16 cellular contexts compared by ENCODE assay signal in the genomic region with DNA sequence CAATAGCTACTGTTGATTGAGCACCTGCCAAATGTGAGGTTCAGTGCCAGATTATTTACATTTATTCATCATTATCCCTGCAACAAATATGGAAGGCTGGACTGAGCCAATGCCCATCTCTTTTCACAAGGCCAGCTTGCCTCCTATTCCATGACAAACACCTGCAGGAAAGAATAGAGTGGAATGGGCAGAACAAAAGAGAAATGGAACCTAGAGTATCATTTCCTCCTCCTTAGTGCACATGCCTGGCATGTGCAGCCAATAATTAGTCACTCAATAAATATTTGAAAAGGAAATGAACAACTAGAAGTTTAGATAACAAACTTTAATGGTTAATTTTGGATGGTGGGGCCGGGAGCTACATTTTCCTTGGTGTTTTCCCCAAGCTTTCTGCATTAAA.
"Had no signal": no experiment of that assay in that cellular context is flagged by ENCODE, and none has a peak within 500 bp of the region (broad histone marks: within the 10 kb centered on the region; RNA-seq: fewer than 3 reads in every experiment).

No MANE protein-coding gene starts in this region.

- H3K4me3 Mint-ChIP-seq: activated CD4-positive, alpha-beta T cell treated with anti-CD3 and anti-CD28 coated beads, Interleukin-2, amount 10 ng/mL, durations not matched to agents 24 days and 14 days; activated CD8-positive, alpha-beta T cell treated with anti-CD3 and anti-CD28 coated beads, Interleukin-2, amount 10 ng/mL, durations not matched to agents 7 days and 5 days; activated T-cell treated with anti-CD3 and anti-CD28 coated beads, Interleukin-2, amount 50 U/mL, for 72 hours; naive thymus-derived CD8-positive, alpha-beta T cell had no signal

- ATAC-seq: activated CD8-positive, alpha-beta T cell treated with anti-CD3 and anti-CD28 coated beads, Interleukin-2, amount 10 ng/mL, durations not matched to agents 7 days and 5 days; activated naive CD4-positive, alpha-beta T cell treated with anti-CD3 and anti-CD28 coated beads, Interleukin-2, amount 50 U/mL, for 72 hours; activated T-cell treated with anti-CD3 and anti-CD28 coated beads, Interleukin-2, amount 50 U/mL, for 72 hours; naive thymus-derived CD8-positive, alpha-beta T cell had no signal

- H3K9me3 Mint-ChIP-seq: activated CD4-positive, alpha-beta T cell treated with anti-CD3 and anti-CD28 coated beads, Interleukin-2, amount 10 ng/mL, durations not matched to agents 24 days and 14 days; activated naive CD4-positive, alpha-beta T cell treated with anti-CD3 and anti-CD28 coated beads, Interleukin-2, amount 50 U/mL, for 72 hours; activated T-cell treated with anti-CD3 and anti-CD28 coated beads, Interleukin-2, amount 50 U/mL, for 72 hours had no signal

- DNase-seq: activated CD4-positive, alpha-beta T cell treated with anti-CD3 and anti-CD28 coated beads, Interleukin-2, amount 10 ng/mL, durations not matched to agents 24 days and 14 days; activated CD4-positive, CD25-positive, alpha-beta regulatory T cell; activated CD8-positive, alpha-beta memory T cell treated with anti-CD3 and anti-CD28 coated beads, Interleukin-2, amount 50 U/mL, for 4 hours; activated CD8-positive, alpha-beta T cell treated with anti-CD3 and anti-CD28 coated beads, Interleukin-2, amount 10 ng/mL, durations not matched to agents 7 days and 5 days; activated gamma-delta T cell; activated T-cell treated with anti-CD3 and anti-CD28 coated beads, Interleukin-2, amount 50 U/mL, for 72 hours; caudate nucleus; hypothalamus; kidney; left ventricle myocardium inferior; mesenchymal stem cell; naive thymus-derived CD8-positive, alpha-beta T cell; retina; stimulated activated CD4-positive, alpha-beta T cell treated with anti-CD3 and anti-CD28 coated beads, Interleukin-12 subunit alpha, Interleukin-12 subunit beta, amount 100 ng/mL, for 4 hours; stimulated activated CD4-positive, alpha-beta T cell treated with anti-CD3 and anti-CD28 coated beads, Interleukin-2, amount 100 ng/mL, for 24 hours had no signal

- H3K27me3 Mint-ChIP-seq: activated CD4-positive, alpha-beta T cell treated with anti-CD3 and anti-CD28 coated beads, Interleukin-2, amount 10 ng/mL, durations not matched to agents 24 days and 14 days had no signal

- H3K36me3 Mint-ChIP-seq: activated naive CD4-positive, alpha-beta T cell treated with anti-CD3 and anti-CD28 coated beads, Interleukin-2, amount 50 U/mL, for 72 hours; naive thymus-derived CD8-positive, alpha-beta T cell had no signal

- H3K27ac Mint-ChIP-seq: activated CD4-positive, alpha-beta T cell treated with anti-CD3 and anti-CD28 coated beads, Interleukin-2, amount 10 ng/mL, durations not matched to agents 24 days and 14 days; activated CD8-positive, alpha-beta T cell treated with anti-CD3 and anti-CD28 coated beads, Interleukin-2, amount 10 ng/mL, durations not matched to agents 7 days and 5 days; activated naive CD4-positive, alpha-beta T cell treated with anti-CD3 and anti-CD28 coated beads, Interleukin-2, amount 50 U/mL, for 72 hours; activated T-cell treated with anti-CD3 and anti-CD28 coated beads, Interleukin-2, amount 50 U/mL, for 72 hours; naive thymus-derived CD8-positive, alpha-beta T cell had no signal

- H3K4me1 Mint-ChIP-seq: activated CD4-positive, alpha-beta T cell treated with anti-CD3 and anti-CD28 coated beads, Interleukin-2, amount 10 ng/mL, durations not matched to agents 24 days and 14 days had no signal
